1 cellular context compared by ENCODE assay signal in the genomic region with DNA sequence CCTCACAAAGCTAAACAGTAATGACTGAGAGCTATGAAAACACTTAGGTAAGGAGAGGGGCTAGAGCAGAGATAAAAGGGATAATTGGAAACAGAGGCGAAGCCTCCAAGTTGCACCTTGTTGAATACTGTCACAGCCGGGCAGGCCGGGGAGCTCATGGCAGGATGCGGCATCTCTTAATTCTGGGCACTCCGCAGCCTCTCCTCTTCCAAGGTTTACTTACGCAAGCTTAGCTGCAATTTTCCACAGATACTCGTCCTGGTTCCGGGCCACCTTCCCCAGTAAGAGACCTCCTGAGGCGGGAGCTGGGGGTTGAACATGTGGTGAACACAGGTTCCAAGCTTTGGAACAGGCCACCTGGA.
TF ChIP-seq lines count a peak whose summit lies in the region.

No MANE protein-coding gene starts in this region.

TF ChIP-seq in IMR-90, 13 proteins besides CTCF, POLR2A, EP300 and RAD21 (continued from another document):
- TF ChIP-seq CHD1 (IDR thresholded peaks at IDR 0.05; ENCODE audit: low read depth, low read length) (no peak), USF2 (IDR thresholded peaks at IDR 0.05; ENCODE audit: low read depth, low read length) (no peak), CEBPB (IDR thresholded peaks at IDR 0.05; ENCODE audit: low read depth, low read length) (no peak), FOS (IDR thresholded peaks at IDR 0.05; ENCODE audit: low read depth, low read length) (no peak)
TF ChIP-seq in IMR-90: peak in this region for 0.
